ENCODE assay signal across 12 cellular contexts in genomic region chr14:69692542-69693053, GRCh38.
DNase-seq lines count a peak whose midpoint lies in the region; ATAC-seq, FAIRE-seq and TF ChIP-seq lines count a peak whose summit lies in the region.
"Had no signal": no experiment of that assay in that cellular context is flagged by ENCODE, and none has a peak within 500 bp of the region (broad histone marks: within the 10 kb centered on the region; RNA-seq: fewer than 3 reads in every experiment).

No MANE protein-coding gene starts in this region.

- no peak overlapping the region for H3K4me3 Mint-ChIP-seq in CD4-positive, alpha-beta T cell
- no peak overlapping the region for H3K4me3 Mint-ChIP-seq in natural killer cell
- H3K4me3 Mint-ChIP-seq: activated naive CD8-positive, alpha-beta T cell treated with anti-CD3 and anti-CD28 coated beads, Interleukin-2, amount 10 ng/mL, durations not matched to agents 7 days and 5 days had no signal

- H3K9me3 Mint-ChIP-seq in CD4-positive, alpha-beta T cell, result no peaks in the 10 kb centered on the region
- no peaks in the 10 kb centered on the region for H3K9me3 Mint-ChIP-seq in natural killer cell
- H3K9me3 Mint-ChIP-seq: activated naive CD8-positive, alpha-beta T cell treated with anti-CD3 and anti-CD28 coated beads, Interleukin-2, amount 10 ng/mL, durations not matched to agents 7 days and 5 days had no signal

- H3K27me3 Mint-ChIP-seq in CD4-positive, alpha-beta T cell, result no peaks in the 10 kb centered on the region
- H3K27me3 Mint-ChIP-seq in natural killer cell (ENCODE audit: low read depth in 2 of 2), result no peaks in the 10 kb centered on the region
- H3K27me3 Mint-ChIP-seq: activated naive CD8-positive, alpha-beta T cell treated with anti-CD3 and anti-CD28 coated beads, Interleukin-2, amount 10 ng/mL, durations not matched to agents 7 days and 5 days had no signal

- CTCF ChIA-PET in CD4-positive, alpha-beta T cell (lab: Charles Lee), result no interaction called here

- no peaks in the 10 kb centered on the region for H3K9me3 ChIP-seq in CD4-positive, alpha-beta T cell (ENCODE audit: control insufficient read depth, low read length)

- no peaks in the 10 kb centered on the region for H3K27me3 ChIP-seq in CD4-positive, alpha-beta T cell (ENCODE audit: control insufficient read depth, insufficient read depth, low read length)

- ATAC-seq in CD4-positive, alpha-beta T cell (ENCODE audit: poor library complexity), result no peak
- ATAC-seq in natural killer cell (no peak), GM21390 (IDR thresholded peaks at IDR 0.05; ENCODE audit: unreplicated experiment) (no peak)

- peaks cover 13% of the 10 kb centered on the region for H3K36me3 Mint-ChIP-seq in CD4-positive, alpha-beta T cell (ENCODE audit: low read depth)
- no peaks in the 10 kb centered on the region for H3K36me3 Mint-ChIP-seq in natural killer cell

- peak overlapping the region; percentile 65 for H3K27ac Mint-ChIP-seq in CD4-positive, alpha-beta T cell
- peak overlapping the region; percentile 77 to 80 for H3K27ac Mint-ChIP-seq in natural killer cell
- H3K27ac Mint-ChIP-seq: activated naive CD8-positive, alpha-beta T cell treated with anti-CD3 and anti-CD28 coated beads, Interleukin-2, amount 10 ng/mL, durations not matched to agents 7 days and 5 days had no signal

- no peak overlapping the region for H3K27ac ChIP-seq in CD4-positive, alpha-beta T cell (ENCODE audit: low read depth, low read length)

- no peak for TF ChIP-seq CTCF in CD4-positive, alpha-beta T cell (IDR thresholded peaks at IDR 0.05)
- no peak for TF ChIP-seq CTCF in natural killer cell (IDR thresholded peaks at IDR 0.05)

- POLR2A ChIA-PET in CD4-positive, alpha-beta T cell (lab: Charles Lee), result interaction anchor here (1.0 kb wide), 1 partner anchor 10 kb away, joined by 3 read pairs; no protein-coding TSS in a partner anchor

- H3K4me1 Mint-ChIP-seq in CD4-positive, alpha-beta T cell (ENCODE audit: low read depth), result peaks cover 76% of the 10 kb centered on the region
- H3K4me1 Mint-ChIP-seq in natural killer cell, result peaks cover 81 to 83% of the 10 kb centered on the region in 2 donors

- intact Hi-C loops in CD4-positive, alpha-beta T cell (cut with DNase I, micrococcal nuclease), result loop anchor here in 1 of 2 experiments (1.0 kb wide), 1 partner anchor 19 kb away; no protein-coding TSS in a partner anchor
- intact Hi-C loops in natural killer cell (cut with micrococcal nuclease), result no loop called here

- no peak for FAIRE-seq in frontal cortex (lab: Jason Lieb, UNC)
- FAIRE-seq: D721Med, islet of Langerhans had no signal

- no peak for DNase-seq in CD4-positive, alpha-beta T cell
- DNase-seq in NCI-H1092 (lab: John Stamatoyannopoulos, UW) (peak; percentile 33), dermis blood vessel endothelial cell (peak; percentile 36), natural killer cell (no peak), frontal cortex (ENCODE audit: low spot score in 2 of 2) (no peak), NCI-H2107 treated with DMSO at 0.1 percent for 48 hours (lab: John Stamatoyannopoulos, UW; ENCODE audit: unreplicated experiment) (no peak), DMS153 treated with DMSO at 0.1 percent for 48 hours (lab: John Stamatoyannopoulos, UW; ENCODE audit: unreplicated experiment) (no peak)
- DNase-seq: activated naive CD8-positive, alpha-beta T cell treated with anti-CD3 and anti-CD28 coated beads, Interleukin-2, amount 10 ng/mL, durations not matched to agents 7 days and 5 days; OCI-M1 had no signal

Comparison
In these comparisons a context has a peak if more than half of its experiments do, and no peak if none do; other contexts are left out.
1. DNase-seq: peak in NCI-H1092 (single experiment) and dermis blood vessel endothelial cell (single experiment); none in CD4-positive, alpha-beta T cell (0 of 10), natural killer cell (single experiment), frontal cortex (0 of 2), NCI-H2107 treated with DMSO at 0.1 percent for 48 hours (single experiment) and DMS153 treated with DMSO at 0.1 percent for 48 hours (single experiment).